Comparison of ENCODE assay signal across 16 cellular contexts in genomic region chr10:66678521-66678920, GRCh38.
"Had no signal": no experiment of that assay in that cellular context is flagged by ENCODE, and none has a peak within 500 bp of the region (broad histone marks: within the 10 kb centered on the region; RNA-seq: fewer than 3 reads in every experiment).

No MANE protein-coding gene starts in this region.

- H3K36me3 ChIP-seq: cardiac muscle cell, colonic mucosa, right atrium auricular region had no signal

- DNase-seq: activated CD4-positive, alpha-beta memory T cell treated with anti-CD3 and anti-CD28 coated beads, Interleukin-2, amount 10 ng/mL, durations not matched to agents 7 days and 5 days; activated CD4-positive, CD25-positive, alpha-beta regulatory T cell treated with anti-CD3 and anti-CD28 coated beads, Interleukin-2, amount 50 U/mL, for 72 hours; activated gamma-delta T cell treated with Interleukin-2 at 50 U/mL for 16 hours; activated naive CD8-positive, alpha-beta T cell treated with anti-CD3 and anti-CD28 coated beads for 36 hours; activated T-cell treated with anti-CD3 and anti-CD28 coated beads, Interleukin-2, amount 50 U/mL, for 72 hours; aorta; colonic mucosa; glutamatergic neuron; left colon; naive thymus-derived CD4-positive, alpha-beta T cell; posterior cingulate gyrus; stimulated activated CD4-positive, alpha-beta T cell treated with anti-CD3 and anti-CD28 coated beads, Interleukin-1b, Interleukin-23, amount 100 ng/mL, for 48 hours had no signal

- H3K9me3 ChIP-seq: colonic mucosa, right atrium auricular region had no signal

- H3K27me3 ChIP-seq: cardiac muscle cell, colonic mucosa, right atrium auricular region had no signal

- H3K4me3 ChIP-seq: cardiac muscle cell, colonic mucosa, lung, right atrium auricular region had no signal

- H3K4me1 ChIP-seq: colonic mucosa, right atrium auricular region had no signal

- ATAC-seq: activated T-cell treated with anti-CD3 and anti-CD28 coated beads, Interleukin-2, amount 50 U/mL, for 72 hours; left colon; naive thymus-derived CD4-positive, alpha-beta T cell; stimulated activated memory B cell treated with anti-CD40 and anti-IgM and Interleukin-4, amounts not matched to agents 10 μg/mL and 1 μg/mL and 100 μg/mL, for 72 hours had no signal

- H3K27ac ChIP-seq: cardiac muscle cell, colonic mucosa, right atrium auricular region had no signal
